14 cellular contexts compared by ENCODE assay signal in the genomic region with DNA sequence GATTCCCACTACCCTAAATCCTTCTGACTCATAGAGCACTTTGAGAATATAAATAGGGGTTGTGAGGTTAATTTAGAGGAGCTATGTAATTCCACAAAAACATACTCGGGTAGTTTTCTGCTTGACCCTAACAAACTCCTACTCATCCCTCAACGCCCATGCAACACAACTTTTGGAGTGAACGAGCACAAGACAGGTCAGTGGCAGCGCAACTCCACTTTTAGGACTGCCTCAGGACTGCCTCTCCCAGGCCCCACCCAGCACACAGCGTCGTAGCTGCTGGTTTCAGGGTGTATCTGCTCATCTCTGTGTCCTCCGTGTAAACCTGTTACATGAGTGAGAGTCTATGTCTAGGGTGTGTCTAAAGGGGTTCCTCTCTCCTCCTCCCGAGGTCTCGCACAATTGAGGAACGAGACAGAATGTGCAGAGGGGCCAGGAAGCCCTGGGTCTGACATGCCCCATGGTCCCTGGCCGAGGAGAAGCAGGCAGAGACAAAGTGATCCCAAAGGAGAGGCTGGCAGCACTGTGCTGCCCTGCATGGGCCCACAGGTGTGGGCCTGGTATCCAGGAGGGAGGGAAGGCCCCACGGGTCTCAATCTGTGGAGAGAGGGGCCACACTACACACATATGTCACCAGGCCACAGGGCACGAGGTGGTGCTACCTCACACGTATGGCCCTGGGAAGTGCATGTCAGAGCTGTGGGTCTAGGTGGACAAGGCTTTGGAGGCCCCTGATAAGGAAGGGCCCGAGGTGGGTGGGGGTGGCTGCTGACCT. TPM values are rescaled to one million over a fixed set of nuclear protein-coding genes. Genes with fewer than 3 reads are reported as not detected.
DNase-seq lines count a peak whose midpoint lies in the region; ATAC-seq and TF ChIP-seq lines count a peak whose summit lies in the region.
"Had no signal": no experiment of that assay in that cellular context is flagged by ENCODE, and none has a peak within 500 bp of the region (broad histone marks: within the 10 kb centered on the region; RNA-seq: fewer than 3 reads in every experiment).

No MANE protein-coding gene starts in this region.

- peaks cover 3% of the 10 kb centered on the region; the same call in 1 of the 2 replicates for H3K4me1 Mint-ChIP-seq in WTC11
- H3K4me1 Mint-ChIP-seq: activated T-helper 17 cell treated with anti-CD3 and anti-CD28 coated beads, Interleukin-2, amount 50 U/mL, for 72 hours had no signal

- POLR2A ChIA-PET in HEK293 (lab: Yijun Ruan, JAX) (no interaction called here), WTC11 (lab: Charles Lee) (interaction anchor here (0.6 kb wide), 1 partner anchor 312 kb away, joined by 3 read pairs; no protein-coding TSS in a partner anchor)

- no peaks in the 10 kb centered on the region for H3K9me3 Mint-ChIP-seq in WTC11
- H3K9me3 Mint-ChIP-seq: activated T-helper 17 cell treated with anti-CD3 and anti-CD28 coated beads, Interleukin-2, amount 50 U/mL, for 72 hours; brain had no signal

- H3K27me3 Mint-ChIP-seq in WTC11 (ENCODE audit: low read depth): peaks cover 9% of the 10 kb centered on the region
- H3K27me3 Mint-ChIP-seq: activated T-helper 17 cell treated with anti-CD3 and anti-CD28 coated beads, Interleukin-2, amount 50 U/mL, for 72 hours; brain had no signal

- H3K36me3 ChIP-seq in HEK293 (ENCODE audit: control insufficient read depth in 2 of 2, insufficient read depth in 1 of 2, low read length in 2 of 2): no peaks in the 10 kb centered on the region
- H3K36me3 ChIP-seq in skeletal muscle tissue (ENCODE audit: control insufficient read depth in 3 of 3, insufficient read depth in 3 of 3, low read length in 3 of 3): no peaks in the 10 kb centered on the region

- H3K36me3 Mint-ChIP-seq in WTC11: no peaks in the 10 kb centered on the region
- H3K36me3 Mint-ChIP-seq: brain had no signal

- ATAC-seq in WTC11 (no peak), GM21423 (IDR thresholded peaks at IDR 0.05; ENCODE audit: unreplicated experiment) (no peak)
- ATAC-seq: activated T-helper 17 cell treated with anti-CD3 and anti-CD28 coated beads, Interleukin-2, amount 50 U/mL, for 72 hours; Panc1 had no signal

- no peak overlapping the region for H3K27ac ChIP-seq in HEK293 (ENCODE audit: extremely low read depth, low read depth, low read length)
- H3K27ac ChIP-seq in skeletal muscle tissue (ENCODE audit: low read depth, low read length): peak overlapping the region; percentile 51

- no peaks in the 10 kb centered on the region for H3K27me3 ChIP-seq in skeletal muscle tissue (ENCODE audit: control insufficient read depth in 3 of 3, insufficient read depth in 3 of 3, low read length in 3 of 3)

- CTCF ChIA-PET in HEK293 (lab: Yijun Ruan, JAX): no interaction called here
- CTCF ChIA-PET in WTC11 (lab: Charles Lee): interaction anchor here (1.0 kb wide), 1 partner anchor 70 kb away, joined by 4 read pairs; no protein-coding TSS in a partner anchor

- peak overlapping the region in 1 of 3 donors; percentile 77 for H3K9ac ChIP-seq in skeletal muscle tissue (ENCODE audit: low read depth in 1 of 3, low read length in 3 of 3)

- H3K9me3 ChIP-seq in HEK293 (ENCODE audit: control insufficient read depth, insufficient read depth, low read depth, low read length) (no peaks in the 10 kb centered on the region), skeletal muscle tissue (ENCODE audit: control insufficient read depth in 3 of 3, low read length in 3 of 3) (no peaks in the 10 kb centered on the region)

- peak; percentile 3 for DNase-seq in WTC11 (ENCODE audit: low spot score)
- peak; percentile 42 for DNase-seq in islet precursor cell
- DNase-seq in NCI-H524 treated with DMSO at 0.1 percent for 48 hours (lab: John Stamatoyannopoulos, UW): no peak
- no peak for DNase-seq in A172 (ENCODE audit: low spot score)
- DNase-seq: effector CD8-positive, alpha-beta T cell; NCI-H187; substantia nigra had no signal

- no peak overlapping the region for H3K4me3 Mint-ChIP-seq in WTC11
- H3K4me3 Mint-ChIP-seq: activated T-helper 17 cell treated with anti-CD3 and anti-CD28 coated beads, Interleukin-2, amount 50 U/mL, for 72 hours; brain had no signal

- H3K27ac Mint-ChIP-seq in WTC11: no peak overlapping the region
- H3K27ac Mint-ChIP-seq: activated T-helper 17 cell treated with anti-CD3 and anti-CD28 coated beads, Interleukin-2, amount 50 U/mL, for 72 hours had no signal

- no peak overlapping the region for H3K4me3 ChIP-seq in HEK293 (ENCODE audit: low read depth, low read length)
- no peak overlapping the region for H3K4me3 ChIP-seq in skeletal muscle tissue (ENCODE audit: low read length in 3 of 3)

- H3K4me1 ChIP-seq in HEK293 (ENCODE audit: control insufficient read depth, insufficient read depth, low read length): no peaks in the 10 kb centered on the region
- H3K4me1 ChIP-seq in skeletal muscle tissue (ENCODE audit: control insufficient read depth in 3 of 3, insufficient read depth in 3 of 3, low read length in 3 of 3): peaks cover 48 to 88% (median 77%) of the 10 kb centered on the region in 3 donors

- TF ChIP-seq CTCF in HEK293 (tag by site-specific recombination; IDR thresholded peaks at IDR 0.05) (no peak), WTC11 (IDR thresholded peaks at IDR 0.05) (no peak)

TF ChIP-seq in HEK293, 187 proteins besides CTCF, POLR2A, EP300 and RAD21:
- TF ChIP-seq ZNF514 (tag by site-specific recombination; IDR thresholded peaks at IDR 0.05): no peak
- peak; percentile 95 for TF ChIP-seq ZFP3 (tag by site-specific recombination; IDR thresholded peaks at IDR 0.05; ENCODE audit: low read depth)
TF ChIP-seq in HEK293: peak in this region for 1.

TF ChIP-seq in WTC11, 78 proteins besides CTCF, POLR2A, EP300 and RAD21:
- TF ChIP-seq NR1H2 (CRISPR knock-in tag; IDR thresholded peaks at IDR 0.05): no peak
- no peak for TF ChIP-seq TP53 (CRISPR knock-in tag; IDR thresholded peaks at IDR 0.05)
- TF ChIP-seq, protein P1, sequence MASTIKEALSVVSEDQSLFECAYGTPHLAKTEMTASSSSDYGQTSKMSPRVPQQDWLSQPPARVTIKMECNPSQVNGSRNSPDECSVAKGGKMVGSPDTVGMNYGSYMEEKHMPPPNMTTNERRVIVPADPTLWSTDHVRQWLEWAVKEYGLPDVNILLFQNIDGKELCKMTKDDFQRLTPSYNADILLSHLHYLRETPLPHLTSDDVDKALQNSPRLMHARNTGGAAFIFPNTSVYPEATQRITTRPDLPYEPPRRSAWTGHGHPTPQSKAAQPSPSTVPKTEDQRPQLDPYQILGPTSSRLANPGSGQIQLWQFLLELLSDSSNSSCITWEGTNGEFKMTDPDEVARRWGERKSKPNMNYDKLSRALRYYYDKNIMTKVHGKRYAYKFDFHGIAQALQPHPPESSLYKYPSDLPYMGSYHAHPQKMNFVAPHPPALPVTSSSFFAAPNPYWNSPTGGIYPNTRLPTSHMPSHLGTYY (CRISPR knock-in tag; IDR thresholded peaks at IDR 0.05): no peak
- TF ChIP-seq, protein P2, sequence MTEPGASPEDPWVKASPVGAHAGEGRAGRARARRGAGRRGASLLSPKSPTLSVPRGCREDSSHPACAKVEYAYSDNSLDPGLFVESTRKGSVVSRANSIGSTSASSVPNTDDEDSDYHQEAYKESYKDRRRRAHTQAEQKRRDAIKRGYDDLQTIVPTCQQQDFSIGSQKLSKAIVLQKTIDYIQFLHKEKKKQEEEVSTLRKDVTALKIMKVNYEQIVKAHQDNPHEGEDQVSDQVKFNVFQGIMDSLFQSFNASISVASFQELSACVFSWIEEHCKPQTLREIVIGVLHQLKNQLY (CRISPR knock-in tag; IDR thresholded peaks at IDR 0.05): no peak
- no peak for TF ChIP-seq RELA (CRISPR knock-in tag; IDR thresholded peaks at IDR 0.05; ENCODE audit: borderline replicate concordance)
- no peak for TF ChIP-seq ZNF416 (CRISPR knock-in tag; IDR thresholded peaks at IDR 0.05)
- TF ChIP-seq, protein P3, sequence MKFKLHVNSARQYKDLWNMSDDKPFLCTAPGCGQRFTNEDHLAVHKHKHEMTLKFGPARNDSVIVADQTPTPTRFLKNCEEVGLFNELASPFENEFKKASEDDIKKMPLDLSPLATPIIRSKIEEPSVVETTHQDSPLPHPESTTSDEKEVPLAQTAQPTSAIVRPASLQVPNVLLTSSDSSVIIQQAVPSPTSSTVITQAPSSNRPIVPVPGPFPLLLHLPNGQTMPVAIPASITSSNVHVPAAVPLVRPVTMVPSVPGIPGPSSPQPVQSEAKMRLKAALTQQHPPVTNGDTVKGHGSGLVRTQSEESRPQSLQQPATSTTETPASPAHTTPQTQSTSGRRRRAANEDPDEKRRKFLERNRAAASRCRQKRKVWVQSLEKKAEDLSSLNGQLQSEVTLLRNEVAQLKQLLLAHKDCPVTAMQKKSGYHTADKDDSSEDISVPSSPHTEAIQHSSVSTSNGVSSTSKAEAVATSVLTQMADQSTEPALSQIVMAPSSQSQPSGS (CRISPR knock-in tag; IDR thresholded peaks at IDR 0.05; ENCODE audit: borderline replicate concordance, low read depth): no peak
- TF ChIP-seq TEAD4 (CRISPR knock-in tag; IDR thresholded peaks at IDR 0.05): no peak
- TF ChIP-seq FOXK1 (CRISPR knock-in tag; IDR thresholded peaks at IDR 0.05): no peak
- TF ChIP-seq NR2C2 (CRISPR knock-in tag; IDR thresholded peaks at IDR 0.05): no peak

RNA-seq across cellular contexts. Expression of a gene that starts 45.5 kb away (rescaled TPM):
- 0.41 to 0.53 TPM (median 0.44 TPM) in 3 replicates for total RNA-seq in WTC11 (2021)
- 4.7 TPM for total RNA-seq in skeletal muscle tissue
- total RNA-seq in A172 (2014; rRNA removed; shearing (Covaris generic)): 1.9 and 3.1 TPM in 2 replicates
- total RNA-seq: T-helper 1 cell treated with Interleukin-12 subunit alpha and Interleukin-12 subunit beta and Interleukin-4 antibody, amounts not matched to agents 30 ng/mL and 1 ng/mL, for 36 hours had no signal

Comparison
In these comparisons a context has a peak if more than half of its experiments do, and no peak if none do; other contexts are left out.
1. DNase-seq: peak in WTC11 (single experiment) and islet precursor cell (single experiment); none in NCI-H524 treated with DMSO at 0.1 percent for 48 hours (single experiment) and A172 (single experiment).